ENCODE assay signal across 8 cellular contexts in genomic region chr1:167713330-167714081, GRCh38.
DNase-seq lines count a peak whose midpoint lies in the region; ATAC-seq lines count a peak whose summit lies in the region.

No MANE protein-coding gene starts in this region.

- DNase-seq in DMS53 treated with DMSO at 0.1 percent for 48 hours (lab: John Stamatoyannopoulos, UW; ENCODE audit: unreplicated experiment) (peak; percentile 23), NCI-H146 treated with DMSO at 0.1 percent for 48 hours (lab: John Stamatoyannopoulos, UW; ENCODE audit: unreplicated experiment) (peak; percentile 25), amniotic epithelial cell (ENCODE audit: low read depth) (peak; percentile 38), iris pigment epithelial cell (ENCODE audit: low read depth) (peak; percentile 55), iPS-NIHi7 (ENCODE audit: extremely low spot score) (no peak), DMS153 treated with DMSO at 0.1 percent for 48 hours (lab: John Stamatoyannopoulos, UW; ENCODE audit: unreplicated experiment) (no peak)
- peak in 2 of 3 experiments; percentile 1 to 11 for DNase-seq in stimulated activated CD4-positive, alpha-beta T cell treated with anti-CD3 and anti-CD28 coated beads, TNF-alpha, amount 100 ng/mL, for 24 hours (ENCODE audit: low read depth in 3 of 3)

- no peak for ATAC-seq in HG03175 (IDR thresholded peaks at IDR 0.05; ENCODE audit: unreplicated experiment)

Comparison
In these comparisons a context has a peak if more than half of its experiments do, and no peak if none do; other contexts are left out.
1. DNase-seq: peak in DMS53 treated with DMSO at 0.1 percent for 48 hours (single experiment), NCI-H146 treated with DMSO at 0.1 percent for 48 hours (single experiment), amniotic epithelial cell (single experiment), iris pigment epithelial cell (single experiment) and stimulated activated CD4-positive, alpha-beta T cell treated with anti-CD3 and anti-CD28 coated beads, TNF-alpha, amount 100 ng/mL, for 24 hours (2 of 3); none in iPS-NIHi7 (single experiment) and DMS153 treated with DMSO at 0.1 percent for 48 hours (single experiment).